21 cellular contexts compared by ENCODE assay signal in the genomic region with DNA sequence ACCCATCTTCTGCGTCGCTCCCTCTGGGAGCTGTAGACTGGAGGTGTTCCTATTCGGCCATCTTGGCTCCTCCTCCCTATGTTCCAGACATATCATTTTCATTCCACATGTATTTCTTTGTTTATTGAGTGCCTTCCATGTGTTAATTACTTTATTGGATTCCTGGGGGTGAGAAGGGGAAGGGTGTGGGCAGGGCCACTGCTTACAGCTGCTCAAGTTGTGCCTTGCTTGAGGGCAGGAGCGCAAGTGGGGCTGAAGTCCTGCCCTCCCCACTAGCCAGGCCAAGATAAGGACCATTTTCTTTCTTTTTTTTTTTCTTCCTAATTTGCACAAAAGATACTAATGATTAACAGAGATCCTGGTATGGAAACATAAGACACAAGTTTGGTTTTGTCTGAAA.
"Had no signal": no experiment of that assay in that cellular context is flagged by ENCODE, and none has a peak within 500 bp of the region (broad histone marks: within the 10 kb centered on the region; RNA-seq: fewer than 3 reads in every experiment).

No MANE protein-coding gene starts in this region.

- H3K36me3 ChIP-seq: MG63 had no signal

- H3K27ac ChIP-seq: RWPE1 had no signal

- H3K9me3 ChIP-seq: MG63, SK-N-SH had no signal

- H3K27me3 ChIP-seq: MG63 had no signal

- DNase-seq: IMR-90, Karpas-422, KG1, MG63, NCI-H1092, NCI-H1105 treated with DMSO at 0.1 percent for 48 hours, NCI-H1417 treated with DMSO at 0.1 percent for 48 hours, NCI-H146, NCI-H1694 treated with DMSO at 0.1 percent for 48 hours, NCI-H1930, NCI-H2081, NCI-H2171, NCI-H226, NCI-H446, NCI-H510A, NCI-H524 treated with DMSO at 0.1 percent for 48 hours, NCI-H69, NCI-H774, SHP77, SK-N-SH had no signal

- H3K4me3 ChIP-seq: MG63 had no signal
